20 cellular contexts compared by ENCODE assay signal in genomic region chr3:71000483-71000882, GRCh38.
DNase-seq lines count a peak whose midpoint lies in the region; ATAC-seq and TF ChIP-seq lines count a peak whose summit lies in the region.
"Had no signal": no experiment of that assay in that cellular context is flagged by ENCODE, and none has a peak within 500 bp of the region (broad histone marks: within the 10 kb centered on the region; RNA-seq: fewer than 3 reads in every experiment).

No MANE protein-coding gene starts in this region.

- peaks cover 31 to 59% (median 38%) of the 10 kb centered on the region in 4 donors for H3K4me1 Mint-ChIP-seq in CD4-positive, CD25-positive, alpha-beta regulatory T cell
- H3K4me1 Mint-ChIP-seq in T-cell = peaks cover 24 to 65% (median 58%) of the 10 kb centered on the region in 3 donors

- no peak overlapping the region for H2AFZ ChIP-seq in SK-N-SH (ENCODE audit: low read depth)

- POLR2A ChIA-PET in SK-N-SH (lab: Yijun Ruan, JAX) = no interaction called here
- POLR2A ChIA-PET in T-cell (lab: Charles Lee) = no interaction called here

- no peak overlapping the region for H3K27ac Mint-ChIP-seq in CD4-positive, CD25-positive, alpha-beta regulatory T cell
- H3K27ac Mint-ChIP-seq in T-cell = peak overlapping the region; percentile 1

- no peak for TF ChIP-seq RAD21 in SK-N-SH (IDR thresholded peaks at IDR 0.05; ENCODE audit: low read length)

- DNase-seq in SK-N-SH = no peak
- no peak for DNase-seq in CD4-positive, CD25-positive, alpha-beta regulatory T cell
- DNase-seq in T-cell = no peak
- no peak for DNase-seq in adipocyte (ENCODE audit: low read depth)
- no peak for DNase-seq in GM03348 (ENCODE audit: low spot score)
- DNase-seq: 8988T, AML-193, C1 segment of cervical spinal cord, GF-D8, NCI-H1092, NCI-H1436, NCI-H187 treated with DMSO at 0.1 percent for 48 hours, NCI-H2107, NCI-H446 treated with DMSO at 0.1 percent for 48 hours, SIG-M5 had no signal

- H3K27me3 ChIP-seq in SK-N-SH (ENCODE audit: insufficient read depth) = no peaks in the 10 kb centered on the region
- H3K27me3 ChIP-seq in CD4-positive, CD25-positive, alpha-beta regulatory T cell (ENCODE audit: control insufficient read depth, insufficient read depth, low read length) = no peaks in the 10 kb centered on the region
- H3K27me3 ChIP-seq in adipocyte (replicated peaks; ENCODE audit: control insufficient read depth, insufficient read depth, low read length) = no peaks in the 10 kb centered on the region
- H3K27me3 ChIP-seq: MG63 had no signal

- no peak overlapping the region for H3K4me3 ChIP-seq in SK-N-SH (ENCODE audit: low read depth in 2 of 2, low read length in 1 of 2)
- H3K4me3 ChIP-seq in CD4-positive, CD25-positive, alpha-beta regulatory T cell (ENCODE audit: low read depth, low read length) = no peak overlapping the region
- H3K4me3 ChIP-seq in adipocyte (ENCODE audit: low read length) = no peak overlapping the region
- H3K4me3 ChIP-seq: MG63 had no signal

- no peak for TF ChIP-seq CTCF in SK-N-SH (IDR thresholded peaks at IDR 0.05)

- no peaks in the 10 kb centered on the region for H4K20me1 ChIP-seq in SK-N-SH (ENCODE audit: insufficient read depth)

- WGBS in SK-N-SH (ENCODE audit: low lambda C conversion rate) = 87% methylated on average over 6 of the region's 6 CpGs

- H3K4me2 ChIP-seq in SK-N-SH = no peak overlapping the region

- TF ChIP-seq EP300 in SK-N-SH (IDR thresholded peaks at IDR 0.05; ENCODE audit: borderline replicate concordance in 1 of 2, low read depth in 1 of 2, low read length in 1 of 2) = no peak

- H3K4me1 ChIP-seq in SK-N-SH (ENCODE audit: control insufficient read depth in 1 of 2, insufficient read depth in 2 of 2, low read depth in 1 of 2, low read length in 1 of 2) = peaks cover 16 to 42% of the 10 kb centered on the region in 2 experiments
- H3K4me1 ChIP-seq in CD4-positive, CD25-positive, alpha-beta regulatory T cell (ENCODE audit: control insufficient read depth, insufficient read depth, low read length, poor library complexity, severe bottlenecking) = peaks cover 11% of the 10 kb centered on the region
- peaks cover 20% of the 10 kb centered on the region for H3K4me1 ChIP-seq in adipocyte (ENCODE audit: control insufficient read depth, insufficient read depth, low read length)

- H3K27ac ChIP-seq in SK-N-SH (ENCODE audit: low read depth in 2 of 2, low read length in 1 of 2) = peak overlapping the region; percentile 73 to 75
- peak overlapping the region; percentile 29 for H3K27ac ChIP-seq in CD4-positive, CD25-positive, alpha-beta regulatory T cell (ENCODE audit: insufficient read depth, low read length, poor library complexity, severe bottlenecking)
- H3K27ac ChIP-seq: RWPE1 had no signal

- ATAC-seq in SK-N-SH treated with all-trans-retinoic acid at 6 μM for 48 hours (no peak), T-cell (replicated peaks in 1 of 4) (no peak), GM18909 (IDR thresholded peaks at IDR 0.05; ENCODE audit: poor library complexity, unreplicated experiment) (no peak), HG03108 (IDR thresholded peaks at IDR 0.05; ENCODE audit: unreplicated experiment) (no peak)
- no peak for ATAC-seq in CD4-positive, CD25-positive, alpha-beta regulatory T cell (ENCODE audit: low read depth in 2 of 2)

- H3K9me3 ChIP-seq in SK-N-SH (no peaks in the 10 kb centered on the region), adipocyte (ENCODE audit: control insufficient read depth, low read length) (no peaks in the 10 kb centered on the region)
- H3K9me3 ChIP-seq in CD4-positive, CD25-positive, alpha-beta regulatory T cell (ENCODE audit: control insufficient read depth in 2 of 2, low read length in 2 of 2) = no peaks in the 10 kb centered on the region
- H3K9me3 ChIP-seq: MG63 had no signal

- H3K36me3 Mint-ChIP-seq in CD4-positive, CD25-positive, alpha-beta regulatory T cell = peaks cover 46% of the 10 kb centered on the region
- peaks cover 34% of the 10 kb centered on the region for H3K36me3 Mint-ChIP-seq in T-cell

- H3K79me2 ChIP-seq in SK-N-SH (ENCODE audit: insufficient read depth) = peaks cover 93% of the 10 kb centered on the region

- no peaks in the 10 kb centered on the region for H3K27me3 Mint-ChIP-seq in CD4-positive, CD25-positive, alpha-beta regulatory T cell
- H3K27me3 Mint-ChIP-seq in T-cell = no peaks in the 10 kb centered on the region

- H3K9me3 Mint-ChIP-seq in CD4-positive, CD25-positive, alpha-beta regulatory T cell = peaks cover 0 to 1% (median 0%) of the 10 kb centered on the region in 7 donors
- no peaks in the 10 kb centered on the region for H3K9me3 Mint-ChIP-seq in T-cell

- no peaks in the 10 kb centered on the region for H3K9me2 ChIP-seq in SK-N-SH

- peak overlapping the region in 2 of 4 donors; percentile 3 to 47 for H3K4me3 Mint-ChIP-seq in CD4-positive, CD25-positive, alpha-beta regulatory T cell
- H3K4me3 Mint-ChIP-seq in T-cell = no peak overlapping the region

- CTCF ChIA-PET in SK-N-SH (lab: Yijun Ruan, JAX) (no interaction called here), T-cell (lab: Charles Lee) (no interaction called here)

- H3F3A ChIP-seq in SK-N-SH (replicated peaks; ENCODE audit: insufficient read depth) = peaks cover 35% of the 10 kb centered on the region

- H3K36me3 ChIP-seq in SK-N-SH (replicated peaks in 1 of 2; ENCODE audit: control insufficient read depth in 1 of 2, insufficient read depth in 2 of 2, low read length in 1 of 2) = peaks cover 2 to 41% of the 10 kb centered on the region in 2 experiments
- peaks cover 52% of the 10 kb centered on the region for H3K36me3 ChIP-seq in CD4-positive, CD25-positive, alpha-beta regulatory T cell (ENCODE audit: control insufficient read depth, insufficient read depth, low read length)
- H3K36me3 ChIP-seq in adipocyte (ENCODE audit: control insufficient read depth, insufficient read depth, low read length, severe bottlenecking) = peaks cover 7% of the 10 kb centered on the region

- H3K9ac ChIP-seq in SK-N-SH = no peak overlapping the region
- peak overlapping the region; percentile 11 for H3K9ac ChIP-seq in adipocyte (ENCODE audit: low read length)

TF ChIP-seq in SK-N-SH, 30 proteins besides CTCF, POLR2A, EP300 and RAD21:
- no peak for TF ChIP-seq EZH2phosphoT487 (IDR thresholded peaks at IDR 0.05; ENCODE audit: borderline replicate concordance, low read depth)
- TF ChIP-seq TAF1 (IDR thresholded peaks at IDR 0.05; ENCODE audit: borderline replicate concordance, low read depth, low read length) = no peak
- no peak for TF ChIP-seq SMC3 (IDR thresholded peaks at IDR 0.05; ENCODE audit: low read depth, low read length)

TF ChIP-seq in SK-N-SH treated with all-trans-retinoic acid at 6 μM for 48 hours, 23 proteins besides CTCF, POLR2A, EP300 and RAD21:
- TF ChIP-seq ZNF70 (CRISPR knock-in tag; IDR thresholded peaks at IDR 0.05) = no peak
- TF ChIP-seq ZFP3 (CRISPR knock-in tag; IDR thresholded peaks at IDR 0.05) = no peak
- no peak for TF ChIP-seq PPARA (CRISPR knock-in tag; IDR thresholded peaks at IDR 0.05; ENCODE audit: borderline replicate concordance)
- no peak for TF ChIP-seq TOX (CRISPR knock-in tag; IDR thresholded peaks at IDR 0.05; ENCODE audit: borderline replicate concordance)
- no peak for TF ChIP-seq ZFP30 (CRISPR knock-in tag; IDR thresholded peaks at IDR 0.05)
- TF ChIP-seq BACH2 (CRISPR knock-in tag; IDR thresholded peaks at IDR 0.05; ENCODE audit: borderline replicate concordance) = no peak
- no peak for TF ChIP-seq CSRNP3 (CRISPR knock-in tag; IDR thresholded peaks at IDR 0.05)
TF ChIP-seq in SK-N-SH treated with all-trans-retinoic acid at 6 μM for 48 hours: peak in this region for 0.

Comparison
In these comparisons a context has a peak if more than half of its experiments do, and no peak if none do; other contexts are left out.
1. H3K27ac Mint-ChIP-seq: peak in T-cell (2 of 2); none in CD4-positive, CD25-positive, alpha-beta regulatory T cell (0 of 3).